19 cellular contexts compared by ENCODE assay signal in genomic region chr1:66090863-66091457, GRCh38.
A peak's percentile ranks its signal among the peaks of the same experiment; 100 is the strongest.
DNase-seq lines count a peak whose midpoint lies in the region; ATAC-seq lines count a peak whose summit lies in the region.
"Had no signal": no experiment of that assay in that cellular context is flagged by ENCODE, and none has a peak within 500 bp of the region (broad histone marks: within the 10 kb centered on the region; RNA-seq: fewer than 3 reads in every experiment).

No MANE protein-coding gene starts in this region.

- POLR2A ChIA-PET in activated CD4-positive, alpha-beta T cell treated with anti-CD3 and anti-CD28 coated beads, Interleukin-2, amount 10 ng/mL, durations not matched to agents 7 days and 5 days (lab: Charles Lee): no interaction called here

- DNase-seq in activated CD4-positive, alpha-beta T cell treated with anti-CD3 and anti-CD28 coated beads, Interleukin-2, amount 10 ng/mL, durations not matched to agents 7 days and 5 days: peak; percentile 25
- DNase-seq in activated CD4-positive, alpha-beta T cell treated with anti-CD3 and anti-CD28 coated beads for 1 hour: no peak
- peak; percentile 25 for DNase-seq in NAMALWA (ENCODE audit: low spot score)
- no peak for DNase-seq in effector memory CD8-positive, alpha-beta T cell
- DNase-seq in retina: peak; percentile 60
- DNase-seq: esophagus squamous epithelium, GF-D8, heart right ventricle, NCI-H1930, NCI-H524 treated with DMSO at 0.1 percent for 48 hours, PC-3 had no signal

- no peaks in the 10 kb centered on the region for H3K27me3 Mint-ChIP-seq in activated CD4-positive, alpha-beta T cell treated with anti-CD3 and anti-CD28 coated beads, Interleukin-2, amount 10 ng/mL, durations not matched to agents 7 days and 5 days
- peaks cover 1 to 20% of the 10 kb centered on the region in 2 donors for H3K27me3 Mint-ChIP-seq in effector memory CD8-positive, alpha-beta T cell
- H3K27me3 Mint-ChIP-seq: dendritic cell treated with granulocyte-macrophage colony-stimulating factor and Interleukin-4, amounts not matched to agents 40 ng/mL and 50 ng/mL, for 4 days; stimulated activated memory B cell treated with anti-CD40 and anti-IgM and Interleukin-4, amounts not matched to agents 10 μg/mL and 1 μg/mL and 100 μg/mL, for 72 hours; type B pancreatic cell had no signal

- ATAC-seq in effector memory CD8-positive, alpha-beta T cell (replicated peaks): peak; percentile 42
- no peak for ATAC-seq in GM19452 (IDR thresholded peaks at IDR 0.05; ENCODE audit: unreplicated experiment)
- ATAC-seq in HG02623 (IDR thresholded peaks at IDR 0.05; ENCODE audit: unreplicated experiment): no peak
- no peak for ATAC-seq in GM18868 (IDR thresholded peaks at IDR 0.05; ENCODE audit: unreplicated experiment)
- ATAC-seq: A549; heart right ventricle; PC-3; SK-N-SH treated with all-trans-retinoic acid at 6 μM for 48 hours; stimulated activated memory B cell treated with anti-CD40 and anti-IgM and Interleukin-4, amounts not matched to agents 10 μg/mL and 1 μg/mL and 100 μg/mL, for 72 hours had no signal

- H3K9me3 Mint-ChIP-seq in activated CD4-positive, alpha-beta T cell treated with anti-CD3 and anti-CD28 coated beads, Interleukin-2, amount 10 ng/mL, durations not matched to agents 7 days and 5 days: no peaks in the 10 kb centered on the region
- no peaks in the 10 kb centered on the region for H3K9me3 Mint-ChIP-seq in effector memory CD8-positive, alpha-beta T cell
- H3K9me3 Mint-ChIP-seq: dendritic cell treated with granulocyte-macrophage colony-stimulating factor and Interleukin-4, amounts not matched to agents 40 ng/mL and 50 ng/mL, for 4 days; stimulated activated memory B cell treated with anti-CD40 and anti-IgM and Interleukin-4, amounts not matched to agents 10 μg/mL and 1 μg/mL and 100 μg/mL, for 72 hours; type B pancreatic cell had no signal

- no peak overlapping the region for H3K27ac Mint-ChIP-seq in activated CD4-positive, alpha-beta T cell treated with anti-CD3 and anti-CD28 coated beads, Interleukin-2, amount 10 ng/mL, durations not matched to agents 7 days and 5 days
- no peak overlapping the region for H3K27ac Mint-ChIP-seq in effector memory CD8-positive, alpha-beta T cell
- H3K27ac Mint-ChIP-seq: dendritic cell treated with granulocyte-macrophage colony-stimulating factor and Interleukin-4, amounts not matched to agents 40 ng/mL and 50 ng/mL, for 4 days; stimulated activated memory B cell treated with anti-CD40 and anti-IgM and Interleukin-4, amounts not matched to agents 10 μg/mL and 1 μg/mL and 100 μg/mL, for 72 hours; type B pancreatic cell had no signal

- peaks cover 8% of the 10 kb centered on the region for H3K4me1 Mint-ChIP-seq in activated CD4-positive, alpha-beta T cell treated with anti-CD3 and anti-CD28 coated beads, Interleukin-2, amount 10 ng/mL, durations not matched to agents 7 days and 5 days
- no peaks in the 10 kb centered on the region for H3K4me1 Mint-ChIP-seq in effector memory CD8-positive, alpha-beta T cell (ENCODE audit: low read depth in 2 of 2)
- H3K4me1 Mint-ChIP-seq: stimulated activated memory B cell treated with anti-CD40 and anti-IgM and Interleukin-4, amounts not matched to agents 10 μg/mL and 1 μg/mL and 100 μg/mL, for 72 hours had no signal

- H3K36me3 Mint-ChIP-seq in activated CD4-positive, alpha-beta T cell treated with anti-CD3 and anti-CD28 coated beads, Interleukin-2, amount 10 ng/mL, durations not matched to agents 7 days and 5 days (ENCODE audit: low read depth): no peaks in the 10 kb centered on the region
- no peaks in the 10 kb centered on the region for H3K36me3 Mint-ChIP-seq in effector memory CD8-positive, alpha-beta T cell (ENCODE audit: insufficient read depth)
- H3K36me3 Mint-ChIP-seq: stimulated activated memory B cell treated with anti-CD40 and anti-IgM and Interleukin-4, amounts not matched to agents 10 μg/mL and 1 μg/mL and 100 μg/mL, for 72 hours; type B pancreatic cell had no signal

- CTCF ChIA-PET in activated CD4-positive, alpha-beta T cell treated with anti-CD3 and anti-CD28 coated beads, Interleukin-2, amount 10 ng/mL, durations not matched to agents 7 days and 5 days (lab: Charles Lee): no interaction called here

- no peak overlapping the region for H3K4me3 Mint-ChIP-seq in activated CD4-positive, alpha-beta T cell treated with anti-CD3 and anti-CD28 coated beads, Interleukin-2, amount 10 ng/mL, durations not matched to agents 7 days and 5 days
- H3K4me3 Mint-ChIP-seq in effector memory CD8-positive, alpha-beta T cell: no peak overlapping the region
- H3K4me3 Mint-ChIP-seq: dendritic cell treated with granulocyte-macrophage colony-stimulating factor and Interleukin-4, amounts not matched to agents 40 ng/mL and 50 ng/mL, for 4 days; stimulated activated memory B cell treated with anti-CD40 and anti-IgM and Interleukin-4, amounts not matched to agents 10 μg/mL and 1 μg/mL and 100 μg/mL, for 72 hours; type B pancreatic cell had no signal

Comparison
In these comparisons a context has a peak if more than half of its experiments do, and no peak if none do; other contexts are left out.
1. DNase-seq: peak in activated CD4-positive, alpha-beta T cell treated with anti-CD3 and anti-CD28 coated beads, Interleukin-2, amount 10 ng/mL, durations not matched to agents 7 days and 5 days (single experiment), NAMALWA (single experiment) and retina (single experiment); none in activated CD4-positive, alpha-beta T cell treated with anti-CD3 and anti-CD28 coated beads for 1 hour (single experiment) and effector memory CD8-positive, alpha-beta T cell (0 of 3).